Comparison of ENCODE assay signal across 12 cellular contexts in genomic region chr1:183069562-183070216, GRCh38. TPM values are rescaled to one million over a fixed set of nuclear protein-coding genes. Genes with fewer than 3 reads are reported as not detected.
DNase-seq lines count a peak whose midpoint lies in the region; ATAC-seq, FAIRE-seq and TF ChIP-seq lines count a peak whose summit lies in the region.
"Had no signal": no experiment of that assay in that cellular context is flagged by ENCODE, and none has a peak within 500 bp of the region (broad histone marks: within the 10 kb centered on the region; RNA-seq: fewer than 3 reads in every experiment).

No MANE protein-coding gene starts in this region.

- H3K36me3 Mint-ChIP-seq in glutamatergic neuron (ENCODE audit: unreplicated experiment), result no peaks in the 10 kb centered on the region

- H3K27ac ChIP-seq in upper lobe of left lung (peak overlapping the region in 1 of 4 donors; percentile 32), small intestine (ENCODE audit: low read depth in 1 of 2, low read length in 1 of 2) (no peak overlapping the region)

- DNase-seq in NCI-H2196 treated with DMSO at 0.1 percent for 48 hours (lab: John Stamatoyannopoulos, UW; ENCODE audit: unreplicated experiment), result peak; percentile 5
- no peak for DNase-seq in NCI-H2196 (lab: John Stamatoyannopoulos, UW; ENCODE audit: unreplicated experiment)
- DNase-seq in NCI-H774 (lab: John Stamatoyannopoulos, UW), result peak; percentile 57
- no peak for DNase-seq in glutamatergic neuron
- DNase-seq in upper lobe of left lung, result peak in 1 of 2 donors; percentile 45
- no peak for DNase-seq in AML-193 (lab: John Stamatoyannopoulos, UW)
- no peak for DNase-seq in small intestine
- no peak for DNase-seq in HuH-7.5 (ENCODE audit: low spot score)
- DNase-seq: activated T-cell treated with anti-CD3 and anti-CD28 coated beads, Interleukin-2, amount 50 U/mL, for 4 hours; central memory CD4-positive, alpha-beta T cell had no signal

- peaks cover 22% of the 10 kb centered on the region for H3K4me1 Mint-ChIP-seq in glutamatergic neuron (ENCODE audit: low read depth, unreplicated experiment)

- H3K36me3 ChIP-seq in upper lobe of left lung (no peaks in the 10 kb centered on the region), small intestine (ENCODE audit: control insufficient read depth in 2 of 2, insufficient read depth in 2 of 2, low read length in 2 of 2) (no peaks in the 10 kb centered on the region)

- TF ChIP-seq CTCF in glutamatergic neuron (IDR thresholded peaks at IDR 0.05; ENCODE audit: partially characterized antibody, unreplicated experiment) (no peak), upper lobe of left lung (IDR thresholded peaks at IDR 0.05) (no peak)

- ATAC-seq in upper lobe of left lung (ENCODE audit: low FRiP score in 2 of 2), result peak; percentile 22 to 24
- ATAC-seq: activated T-cell treated with anti-CD3 and anti-CD28 coated beads, Interleukin-2, amount 50 U/mL, for 4 hours had no signal

- FAIRE-seq in small intestine (lab: Jason Lieb, UNC), result no peak
- FAIRE-seq: TTC549 had no signal

- no peak for TF ChIP-seq POLR2A in upper lobe of left lung (IDR thresholded peaks at IDR 0.05)

- 50 to 67% methylated on average over 3 to 4 of the region's 4 CpGs for WGBS in upper lobe of left lung, 2 donors
- 35 to 60% (median 47%) methylated on average over 4 of the region's 4 CpGs for WGBS in small intestine, 3 donors

- H3K4me1 ChIP-seq in upper lobe of left lung (peaks cover 25 to 47% (median 32%) of the 10 kb centered on the region in 4 donors), small intestine (ENCODE audit: control insufficient read depth in 2 of 2, insufficient read depth in 1 of 2, low read depth in 1 of 2, low read length in 1 of 2) (peaks cover 0 to 2% of the 10 kb centered on the region in 2 donors)

- H3K4me3 ChIP-seq in upper lobe of left lung, result no peak overlapping the region
- no peak overlapping the region for H3K4me3 ChIP-seq in small intestine (ENCODE audit: low read depth in 1 of 2, low read length in 2 of 2)
- H3K4me3 ChIP-seq: skin epidermis had no signal

- H3K27me3 Mint-ChIP-seq in glutamatergic neuron (ENCODE audit: unreplicated experiment), result no peaks in the 10 kb centered on the region

- H3K9me3 Mint-ChIP-seq in glutamatergic neuron (ENCODE audit: unreplicated experiment), result no peaks in the 10 kb centered on the region
- H3K9me3 Mint-ChIP-seq: activated T-cell treated with anti-CD3 and anti-CD28 coated beads, Interleukin-2, amount 50 U/mL, for 4 hours had no signal

- H3K9me3 ChIP-seq in upper lobe of left lung (no peaks in the 10 kb centered on the region), small intestine (ENCODE audit: control insufficient read depth, low read depth) (no peaks in the 10 kb centered on the region)

- H3K27me3 ChIP-seq in upper lobe of left lung (no peaks in the 10 kb centered on the region), small intestine (ENCODE audit: control insufficient read depth in 2 of 2, insufficient read depth in 2 of 2, low read length in 2 of 2) (no peaks in the 10 kb centered on the region)

- H3K27ac Mint-ChIP-seq in glutamatergic neuron (ENCODE audit: unreplicated experiment), result peak overlapping the region; percentile 10

- H3K4me3 Mint-ChIP-seq in glutamatergic neuron (ENCODE audit: unreplicated experiment), result no peak overlapping the region
- H3K4me3 Mint-ChIP-seq: activated T-cell treated with anti-CD3 and anti-CD28 coated beads, Interleukin-2, amount 50 U/mL, for 4 hours had no signal

- no peak for TF ChIP-seq EP300 in upper lobe of left lung (IDR thresholded peaks at IDR 0.05)

RNA-seq across cellular contexts. Expression of gene LAMC1, which starts 46.5 kb away (rescaled TPM):
- total RNA-seq in glutamatergic neuron (ENCODE audit: unreplicated experiment) (51.8 TPM), upper lobe of left lung (100 to 1,000 TPM in 5 of 6 donors, 10 to 100 TPM in 1; 92.0 to 232 (median 134) TPM)
- polyA plus RNA-seq in small intestine, result 10 to 100 TPM in 1 of 3 donors, 1 to 10 TPM in 2; 2.5 to 41.0 (median 3.5) TPM

Comparison
In these comparisons a context has a peak if more than half of its experiments do, and no peak if none do; other contexts are left out.
1. DNase-seq: peak in NCI-H2196 treated with DMSO at 0.1 percent for 48 hours (single experiment) and NCI-H774 (single experiment); none in NCI-H2196 (single experiment), glutamatergic neuron (single experiment), AML-193 (0 of 2), small intestine (single experiment) and HuH-7.5 (single experiment).